ENCODE assay signal across 1 cellular context in the genomic region with DNA sequence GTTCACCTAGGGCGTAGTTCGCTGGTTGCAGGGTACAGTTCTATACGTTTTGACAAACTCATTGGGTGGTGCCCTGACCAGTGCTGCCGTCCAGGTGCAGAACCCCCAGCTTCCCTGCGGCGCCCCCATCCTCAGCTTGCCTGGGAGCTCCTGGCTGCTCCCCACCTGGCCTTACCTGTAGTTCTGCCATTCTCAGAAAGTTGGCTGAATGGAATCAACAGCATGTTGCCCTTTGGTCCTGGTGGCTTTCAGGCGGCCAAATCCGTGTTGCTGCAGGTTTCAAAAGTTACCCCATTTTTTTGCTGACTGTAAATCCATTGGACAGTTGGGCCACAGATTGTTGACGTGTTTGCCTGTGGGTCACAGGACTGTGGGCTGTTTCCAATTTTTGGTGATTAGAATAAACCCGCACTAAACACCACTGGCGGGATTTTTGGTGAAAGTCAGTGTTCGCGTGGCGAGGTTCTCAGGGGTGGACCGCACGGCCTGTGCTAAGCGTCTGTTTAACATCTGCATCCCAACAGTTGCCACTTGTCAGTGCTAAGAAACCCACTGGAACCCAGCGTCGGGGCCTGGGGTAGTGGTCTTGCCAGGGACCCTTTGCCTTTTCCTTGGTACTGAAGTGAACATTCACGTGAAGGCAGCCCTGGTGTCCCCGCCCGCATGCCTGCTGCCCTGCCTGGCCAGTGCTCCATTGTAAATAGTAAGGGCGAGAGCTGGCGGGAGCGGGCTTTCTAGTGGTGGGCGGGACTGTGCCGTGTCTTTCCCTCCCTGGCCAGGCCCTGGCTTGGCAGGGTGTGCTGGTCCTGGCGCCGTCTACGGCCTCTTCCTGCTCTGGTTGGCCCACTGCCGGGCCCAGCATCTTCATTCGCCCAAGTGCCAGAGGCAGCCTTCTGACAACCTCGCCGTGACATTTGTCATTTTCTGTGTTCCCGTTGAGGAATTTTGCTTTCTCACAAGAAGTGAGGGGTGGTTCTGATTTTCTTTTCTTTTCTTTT.
TF ChIP-seq lines count a peak whose summit lies in the region.

No MANE protein-coding gene starts in this region.

TF ChIP-seq in HepG2, 621 proteins besides CTCF, POLR2A, EP300 and RAD21 (continued from another document and continues in another):
- TF ChIP-seq, protein P1, sequence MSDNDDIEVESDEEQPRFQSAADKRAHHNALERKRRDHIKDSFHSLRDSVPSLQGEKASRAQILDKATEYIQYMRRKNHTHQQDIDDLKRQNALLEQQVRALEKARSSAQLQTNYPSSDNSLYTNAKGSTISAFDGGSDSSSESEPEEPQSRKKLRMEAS (IDR thresholded peaks at IDR 0.05) = no peak; the same call in 1 of the 2 replicates
- TF ChIP-seq HDAC1 (CRISPR knock-in tag; IDR thresholded peaks at IDR 0.05) (peak; percentile 71), CHD4 (IDR thresholded peaks at IDR 0.05; ENCODE audit: borderline replicate concordance, low read length) (no peak; the same call in 1 of the 2 replicates), ZNF296 (CRISPR knock-in tag; conservative IDR thresholded peaks at IDR 0.05) (peak; percentile 64; the same call in 1 of the 2 replicates), PPARG (CRISPR knock-in tag; conservative IDR thresholded peaks at IDR 0.05) (no peak), ZNF543 (CRISPR knock-in tag; IDR thresholded peaks at IDR 0.05) (no peak), ELF4 (CRISPR knock-in tag; IDR thresholded peaks at IDR 0.05; ENCODE audit: borderline replicate concordance) (no peak), ISL2 (CRISPR knock-in tag; IDR thresholded peaks at IDR 0.05) (peak; percentile 14; the same call in 1 of the 2 replicates), JDP2 (CRISPR knock-in tag; IDR thresholded peaks at IDR 0.05; ENCODE audit: borderline replicate concordance) (no peak), TBP (CRISPR knock-in tag; IDR thresholded peaks at IDR 0.05) (0 out of 2 replicates have a peak, but pooled peaks have one; percentile 30), ZNF768 (CRISPR knock-in tag; IDR thresholded peaks at IDR 0.05) (no peak), ZNF720 (CRISPR knock-in tag; IDR thresholded peaks at IDR 0.05) (no peak), MATR3 (CRISPR knock-in tag; IDR thresholded peaks at IDR 0.05) (no peak), SRSF1 (optimal IDR thresholded peaks at IDR 0.05; ENCODE audit: low read depth, low read length) (no peak), ZNF136 (CRISPR knock-in tag; IDR thresholded peaks at IDR 0.05; ENCODE audit: low read depth) (no peak), NBN (conservative IDR thresholded peaks at IDR 0.05) (no peak), ZNF614 (CRISPR knock-in tag; IDR thresholded peaks at IDR 0.05; ENCODE audit: borderline replicate concordance) (peak; percentile 61; the same call in 1 of the 2 replicates), TOE1 (CRISPR knock-in tag; IDR thresholded peaks at IDR 0.05) (no peak), ASH2L (IDR thresholded peaks at IDR 0.05; ENCODE audit: insufficient read length, low read depth, low read length) (peak; percentile 26), ONECUT2 (CRISPR knock-in tag; IDR thresholded peaks at IDR 0.05) (no peak), HMG20A (CRISPR knock-in tag; IDR thresholded peaks at IDR 0.05; ENCODE audit: borderline replicate concordance) (no peak), ZNF782 (CRISPR knock-in tag; IDR thresholded peaks at IDR 0.05; ENCODE audit: borderline replicate concordance) (no peak), ETV5 (CRISPR knock-in tag; IDR thresholded peaks at IDR 0.05; ENCODE audit: borderline replicate concordance) (peak; percentile 36; the same call in 1 of the 2 replicates), FLYWCH1 (CRISPR knock-in tag; IDR thresholded peaks at IDR 0.05) (no peak), KAT7 (CRISPR knock-in tag; IDR thresholded peaks at IDR 0.05; ENCODE audit: borderline replicate concordance) (no peak), ZFP1 (CRISPR knock-in tag; IDR thresholded peaks at IDR 0.05) (no peak), MYNN (CRISPR knock-in tag; IDR thresholded peaks at IDR 0.05; ENCODE audit: low read depth) (no peak), KAT2B (IDR thresholded peaks at IDR 0.05; ENCODE audit: borderline replicate concordance, low read depth, low read length) (no peak), BRCA1 (CRISPR knock-in tag; IDR thresholded peaks at IDR 0.05) (no peak), SAP130 (CRISPR knock-in tag; IDR thresholded peaks at IDR 0.05; ENCODE audit: low read depth) (peak; percentile 87)
- TF ChIP-seq, protein P2, sequence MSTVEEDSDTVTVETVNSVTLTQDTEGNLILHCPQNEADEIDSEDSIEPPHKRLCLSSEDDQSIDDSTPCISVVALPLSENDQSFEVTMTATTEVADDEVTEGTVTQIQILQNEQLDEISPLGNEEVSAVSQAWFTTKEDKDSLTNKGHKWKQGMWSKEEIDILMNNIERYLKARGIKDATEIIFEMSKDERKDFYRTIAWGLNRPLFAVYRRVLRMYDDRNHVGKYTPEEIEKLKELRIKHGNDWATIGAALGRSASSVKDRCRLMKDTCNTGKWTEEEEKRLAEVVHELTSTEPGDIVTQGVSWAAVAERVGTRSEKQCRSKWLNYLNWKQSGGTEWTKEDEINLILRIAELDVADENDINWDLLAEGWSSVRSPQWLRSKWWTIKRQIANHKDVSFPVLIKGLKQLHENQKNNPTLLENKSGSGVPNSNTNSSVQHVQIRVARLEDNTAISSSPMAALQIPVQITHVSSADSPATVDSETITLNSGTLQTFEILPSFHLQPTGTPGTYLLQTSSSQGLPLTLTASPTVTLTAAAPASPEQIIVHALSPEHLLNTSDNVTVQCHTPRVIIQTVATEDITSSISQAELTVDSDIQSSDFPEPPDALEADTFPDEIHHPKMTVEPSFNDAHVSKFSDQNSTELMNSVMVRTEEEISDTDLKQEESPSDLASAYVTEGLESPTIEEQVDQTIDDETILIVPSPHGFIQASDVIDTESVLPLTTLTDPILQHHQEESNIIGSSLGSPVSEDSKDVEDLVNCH (CRISPR knock-in tag; IDR thresholded peaks at IDR 0.05) = no peak
- TF ChIP-seq, protein P3, sequence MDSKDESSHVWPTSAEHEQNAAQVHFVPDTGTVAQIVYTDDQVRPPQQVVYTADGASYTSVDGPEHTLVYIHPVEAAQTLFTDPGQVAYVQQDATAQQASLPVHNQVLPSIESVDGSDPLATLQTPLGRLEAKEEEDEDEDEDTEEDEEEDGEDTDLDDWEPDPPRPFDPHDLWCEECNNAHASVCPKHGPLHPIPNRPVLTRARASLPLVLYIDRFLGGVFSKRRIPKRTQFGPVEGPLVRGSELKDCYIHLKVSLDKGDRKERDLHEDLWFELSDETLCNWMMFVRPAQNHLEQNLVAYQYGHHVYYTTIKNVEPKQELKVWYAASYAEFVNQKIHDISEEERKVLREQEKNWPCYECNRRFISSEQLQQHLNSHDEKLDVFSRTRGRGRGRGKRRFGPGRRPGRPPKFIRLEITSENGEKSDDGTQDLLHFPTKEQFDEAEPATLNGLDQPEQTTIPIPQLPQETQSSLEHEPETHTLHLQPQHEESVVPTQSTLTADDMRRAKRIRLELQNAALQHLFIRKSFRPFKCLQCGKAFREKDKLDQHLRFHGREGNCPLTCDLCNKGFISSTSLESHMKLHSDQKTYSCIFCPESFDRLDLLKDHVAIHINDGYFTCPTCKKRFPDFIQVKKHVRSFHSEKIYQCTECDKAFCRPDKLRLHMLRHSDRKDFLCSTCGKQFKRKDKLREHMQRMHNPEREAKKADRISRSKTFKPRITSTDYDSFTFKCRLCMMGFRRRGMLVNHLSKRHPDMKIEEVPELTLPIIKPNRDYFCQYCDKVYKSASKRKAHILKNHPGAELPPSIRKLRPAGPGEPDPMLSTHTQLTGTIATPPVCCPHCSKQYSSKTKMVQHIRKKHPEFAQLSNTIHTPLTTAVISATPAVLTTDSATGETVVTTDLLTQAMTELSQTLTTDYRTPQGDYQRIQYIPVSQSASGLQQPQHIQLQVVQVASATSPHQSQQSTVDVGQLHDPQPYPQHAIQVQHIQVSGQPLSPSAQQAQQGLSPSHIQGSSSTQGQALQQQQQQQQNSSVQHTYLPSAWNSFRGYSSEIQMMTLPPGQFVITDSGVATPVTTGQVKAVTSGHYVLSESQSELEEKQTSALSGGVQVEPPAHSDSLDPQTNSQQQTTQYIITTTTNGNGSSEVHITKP (CRISPR knock-in tag; IDR thresholded peaks at IDR 0.05; ENCODE audit: low read depth) = peak; percentile 71
- TF ChIP-seq, protein P4, sequence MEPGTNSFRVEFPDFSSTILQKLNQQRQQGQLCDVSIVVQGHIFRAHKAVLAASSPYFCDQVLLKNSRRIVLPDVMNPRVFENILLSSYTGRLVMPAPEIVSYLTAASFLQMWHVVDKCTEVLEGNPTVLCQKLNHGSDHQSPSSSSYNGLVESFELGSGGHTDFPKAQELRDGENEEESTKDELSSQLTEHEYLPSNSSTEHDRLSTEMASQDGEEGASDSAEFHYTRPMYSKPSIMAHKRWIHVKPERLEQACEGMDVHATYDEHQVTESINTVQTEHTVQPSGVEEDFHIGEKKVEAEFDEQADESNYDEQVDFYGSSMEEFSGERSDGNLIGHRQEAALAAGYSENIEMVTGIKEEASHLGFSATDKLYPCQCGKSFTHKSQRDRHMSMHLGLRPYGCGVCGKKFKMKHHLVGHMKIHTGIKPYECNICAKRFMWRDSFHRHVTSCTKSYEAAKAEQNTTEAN (CRISPR knock-in tag; conservative IDR thresholded peaks at IDR 0.05) = 0 out of 2 replicates have a peak, but pooled peaks have one; percentile 32
- TF ChIP-seq, protein P5, sequence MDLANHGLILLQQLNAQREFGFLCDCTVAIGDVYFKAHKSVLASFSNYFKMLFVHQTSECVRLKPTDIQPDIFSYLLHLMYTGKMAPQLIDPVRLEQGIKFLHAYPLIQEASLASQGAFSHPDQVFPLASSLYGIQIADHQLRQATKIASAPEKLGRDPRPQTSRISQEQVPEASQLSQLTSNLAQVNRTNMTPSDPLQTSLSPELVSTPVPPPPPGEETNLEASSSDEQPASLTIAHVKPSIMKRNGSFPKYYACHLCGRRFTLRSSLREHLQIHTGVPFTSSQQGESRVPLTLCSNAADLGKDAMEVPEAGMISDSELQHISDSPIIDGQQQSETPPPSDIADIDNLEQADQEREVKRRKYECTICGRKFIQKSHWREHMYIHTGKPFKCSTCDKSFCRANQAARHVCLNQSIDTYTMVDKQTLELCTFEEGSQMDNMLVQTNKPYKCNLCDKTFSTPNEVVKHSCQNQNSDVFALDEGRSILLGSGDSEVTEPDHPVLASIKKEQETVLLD (CRISPR knock-in tag; IDR thresholded peaks at IDR 0.05; ENCODE audit: low read depth) = 0 out of 2 replicates have a peak, but pooled peaks have one; percentile 38
- TF ChIP-seq, protein P6, sequence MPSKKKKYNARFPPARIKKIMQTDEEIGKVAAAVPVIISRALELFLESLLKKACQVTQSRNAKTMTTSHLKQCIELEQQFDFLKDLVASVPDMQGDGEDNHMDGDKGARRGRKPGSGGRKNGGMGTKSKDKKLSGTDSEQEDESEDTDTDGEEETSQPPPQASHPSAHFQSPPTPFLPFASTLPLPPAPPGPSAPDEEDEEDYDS (CRISPR knock-in tag; IDR thresholded peaks at IDR 0.05) = peak; percentile 91
- TF ChIP-seq, protein P7, sequence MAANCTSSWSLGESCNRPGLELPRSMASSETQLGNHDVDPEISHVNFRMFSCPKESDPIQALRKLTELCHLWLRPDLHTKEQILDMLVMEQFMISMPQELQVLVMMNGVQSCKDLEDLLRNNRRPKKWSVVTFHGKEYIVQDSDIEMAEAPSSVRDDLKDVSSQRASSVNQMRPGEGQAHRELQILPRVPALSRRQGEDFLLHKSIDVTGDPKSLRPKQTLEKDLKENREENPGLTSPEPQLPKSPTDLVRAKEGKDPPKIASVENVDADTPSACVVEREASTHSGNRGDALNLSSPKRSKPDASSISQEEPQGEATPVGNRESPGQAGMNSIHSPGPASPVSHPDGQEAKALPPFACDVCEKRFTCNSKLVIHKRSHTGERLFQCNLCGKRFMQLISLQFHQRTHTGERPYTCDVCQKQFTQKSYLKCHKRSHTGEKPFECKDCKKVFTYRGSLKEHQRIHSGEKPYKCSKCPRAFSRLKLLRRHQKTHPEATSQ (CRISPR knock-in tag; IDR thresholded peaks at IDR 0.05; ENCODE audit: borderline replicate concordance) = no peak
- TF ChIP-seq, protein P8, sequence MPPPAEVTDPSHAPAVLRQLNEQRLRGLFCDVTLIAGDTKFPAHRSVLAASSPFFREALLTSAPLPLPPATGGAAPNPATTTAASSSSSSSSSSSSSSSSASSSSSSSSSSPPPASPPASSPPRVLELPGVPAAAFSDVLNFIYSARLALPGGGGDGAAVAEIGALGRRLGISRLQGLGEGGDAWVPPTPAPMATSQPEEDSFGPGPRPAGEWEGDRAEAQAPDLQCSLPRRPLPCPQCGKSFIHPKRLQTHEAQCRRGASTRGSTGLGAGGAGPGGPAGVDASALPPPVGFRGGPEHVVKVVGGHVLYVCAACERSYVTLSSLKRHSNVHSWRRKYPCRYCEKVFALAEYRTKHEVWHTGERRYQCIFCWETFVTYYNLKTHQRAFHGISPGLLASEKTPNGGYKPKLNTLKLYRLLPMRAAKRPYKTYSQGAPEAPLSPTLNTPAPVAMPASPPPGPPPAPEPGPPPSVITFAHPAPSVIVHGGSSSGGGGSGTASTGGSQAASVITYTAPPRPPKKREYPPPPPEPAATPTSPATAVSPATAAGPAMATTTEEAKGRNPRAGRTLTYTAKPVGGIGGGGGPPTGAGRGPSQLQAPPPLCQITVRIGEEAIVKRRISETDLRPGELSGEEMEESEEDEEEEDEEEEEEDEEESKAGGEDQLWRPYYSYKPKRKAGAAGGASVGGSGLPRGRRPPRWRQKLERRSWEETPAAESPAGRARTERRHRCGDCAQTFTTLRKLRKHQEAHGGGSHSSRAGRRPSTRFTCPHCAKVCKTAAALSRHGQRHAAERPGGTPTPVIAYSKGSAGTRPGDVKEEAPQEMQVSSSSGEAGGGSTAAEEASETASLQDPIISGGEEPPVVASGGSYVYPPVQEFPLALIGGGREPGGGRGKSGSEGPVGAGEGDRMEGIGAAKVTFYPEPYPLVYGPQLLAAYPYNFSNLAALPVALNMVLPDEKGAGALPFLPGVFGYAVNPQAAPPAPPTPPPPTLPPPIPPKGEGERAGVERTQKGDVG (CRISPR knock-in tag; IDR thresholded peaks at IDR 0.05; ENCODE audit: borderline replicate concordance) = no peak
- TF ChIP-seq, protein P9, sequence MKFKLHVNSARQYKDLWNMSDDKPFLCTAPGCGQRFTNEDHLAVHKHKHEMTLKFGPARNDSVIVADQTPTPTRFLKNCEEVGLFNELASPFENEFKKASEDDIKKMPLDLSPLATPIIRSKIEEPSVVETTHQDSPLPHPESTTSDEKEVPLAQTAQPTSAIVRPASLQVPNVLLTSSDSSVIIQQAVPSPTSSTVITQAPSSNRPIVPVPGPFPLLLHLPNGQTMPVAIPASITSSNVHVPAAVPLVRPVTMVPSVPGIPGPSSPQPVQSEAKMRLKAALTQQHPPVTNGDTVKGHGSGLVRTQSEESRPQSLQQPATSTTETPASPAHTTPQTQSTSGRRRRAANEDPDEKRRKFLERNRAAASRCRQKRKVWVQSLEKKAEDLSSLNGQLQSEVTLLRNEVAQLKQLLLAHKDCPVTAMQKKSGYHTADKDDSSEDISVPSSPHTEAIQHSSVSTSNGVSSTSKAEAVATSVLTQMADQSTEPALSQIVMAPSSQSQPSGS (CRISPR knock-in tag; IDR thresholded peaks at IDR 0.05) = no peak
